ENCODE assay signal across 9 cellular contexts in the genomic region with DNA sequence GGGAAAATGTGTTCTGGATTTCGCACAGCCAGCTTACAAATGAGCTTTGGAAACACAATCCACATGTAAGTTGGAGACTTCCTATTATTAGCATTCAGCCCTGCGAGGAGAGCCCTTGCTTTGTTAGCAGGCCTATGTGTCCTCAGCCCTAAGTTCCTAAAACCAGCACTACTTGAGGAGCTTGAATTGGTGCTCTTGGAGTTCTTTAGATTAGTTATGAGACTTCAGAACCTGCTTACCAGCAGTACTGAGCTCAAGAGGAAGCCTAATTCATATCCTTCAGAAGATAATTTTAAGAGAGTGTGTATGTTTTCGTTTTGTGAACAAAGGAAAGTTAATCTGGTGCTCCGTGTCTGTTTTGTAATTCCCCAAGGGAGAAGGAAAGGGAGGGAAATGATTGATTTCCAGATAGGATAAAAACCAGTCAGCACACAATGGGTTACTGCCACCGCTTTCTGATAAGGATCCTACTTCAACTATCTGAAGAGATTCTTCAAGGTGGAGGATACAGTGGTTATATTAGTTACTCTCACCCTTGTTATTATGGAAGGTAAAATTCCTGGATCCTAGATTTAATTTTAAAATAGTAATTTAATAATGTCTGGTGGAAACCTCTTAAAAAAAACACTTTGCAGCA. TPM values are rescaled to one million over a fixed set of nuclear protein-coding genes. Genes with fewer than 3 reads are reported as not detected.
DNase-seq lines count a peak whose midpoint lies in the region; ATAC-seq and TF ChIP-seq lines count a peak whose summit lies in the region.
"Had no signal": no experiment of that assay in that cellular context is flagged by ENCODE, and none has a peak within 500 bp of the region (broad histone marks: within the 10 kb centered on the region; RNA-seq: fewer than 3 reads in every experiment).

No MANE protein-coding gene starts in this region.

- H2AK5ac ChIP-seq in trophoblast cell (ENCODE audit: low read length): no peak overlapping the region

- H3K9me3 Mint-ChIP-seq in CD4-positive, alpha-beta T cell: no peaks in the 10 kb centered on the region

- H2BK120ac ChIP-seq in trophoblast cell (ENCODE audit: insufficient read depth, low read length, poor library complexity): no peak overlapping the region

- H3K36me3 Mint-ChIP-seq in CD4-positive, alpha-beta T cell (ENCODE audit: low read depth): peaks cover 5% of the 10 kb centered on the region

- H3K4me1 ChIP-seq in fibroblast of lung (ENCODE audit: control insufficient read depth, extremely low read depth, insufficient read depth, low read length): peaks cover 23% of the 10 kb centered on the region
- H3K4me1 ChIP-seq in prostate gland (replicated peaks): peaks cover 9% of the 10 kb centered on the region
- peaks cover 13 to 14% of the 10 kb centered on the region in 2 experiments for H3K4me1 ChIP-seq in trophoblast cell (ENCODE audit: control insufficient read depth in 1 of 2, insufficient read depth in 2 of 2, low read length in 2 of 2)

- H3K4me3 ChIP-seq in fibroblast of lung (replicated peaks in 1 of 4; ENCODE audit: control extremely low read depth in 1 of 4, insufficient read depth in 1 of 4, low read depth in 3 of 4, low read length in 4 of 4): no peak overlapping the region
- no peak overlapping the region for H3K4me3 ChIP-seq in prostate gland
- no peak overlapping the region for H3K4me3 ChIP-seq in trophoblast cell (ENCODE audit: low read depth, low read length)

- no peak overlapping the region for H3K4ac ChIP-seq in trophoblast cell (ENCODE audit: low read depth, low read length)

- H3K4me2 ChIP-seq in fibroblast of lung (ENCODE audit: extremely low read depth, insufficient read depth, low read length) (peak overlapping the region; percentile 34), trophoblast cell (ENCODE audit: low read length) (no peak overlapping the region)

- ATAC-seq in CD4-positive, alpha-beta T cell (ENCODE audit: poor library complexity): no peak
- no peak for ATAC-seq in GM21737 (IDR thresholded peaks at IDR 0.05; ENCODE audit: unreplicated experiment)
- ATAC-seq in GM21529 (IDR thresholded peaks at IDR 0.05; ENCODE audit: unreplicated experiment): no peak

- H4K91ac ChIP-seq in trophoblast cell (ENCODE audit: low read depth, low read length): no peak overlapping the region

- H3K18ac ChIP-seq in trophoblast cell (ENCODE audit: low read length): no peak overlapping the region

- H3K27ac ChIP-seq in CD4-positive, alpha-beta T cell (ENCODE audit: low read depth, low read length): peak overlapping the region; percentile 44
- H3K27ac ChIP-seq in fibroblast of lung (ENCODE audit: insufficient read depth, low read length): peak overlapping the region; percentile 30
- H3K27ac ChIP-seq in prostate gland: peak overlapping the region; percentile 27 to 36
- H3K27ac ChIP-seq in trophoblast cell (ENCODE audit: low read depth, low read length): no peak overlapping the region

- peak overlapping the region; percentile 49 for H3K4me3 Mint-ChIP-seq in CD4-positive, alpha-beta T cell

- no peak for DNase-seq in CD4-positive, alpha-beta T cell
- DNase-seq in NCI-H69 (lab: John Stamatoyannopoulos, UW) (peak; percentile 53), fibroblast of lung (ENCODE audit: low read depth in 2 of 2) (no peak), prostate gland (ENCODE audit: low spot score) (no peak), SHP77 treated with DMSO at 0.1 percent for 48 hours (lab: John Stamatoyannopoulos, UW) (no peak), trophoblast cell (no peak)
- DNase-seq: NCI-H1694 had no signal

- H3K14ac ChIP-seq in trophoblast cell (ENCODE audit: low read length): no peak overlapping the region

- H3K9me3 ChIP-seq in CD4-positive, alpha-beta T cell (ENCODE audit: control insufficient read depth, low read length): no peaks in the 10 kb centered on the region
- no peaks in the 10 kb centered on the region for H3K9me3 ChIP-seq in fibroblast of lung (ENCODE audit: control insufficient read depth, insufficient read depth, low read depth, low read length)
- H3K9me3 ChIP-seq in prostate gland: no peaks in the 10 kb centered on the region
- H3K9me3 ChIP-seq in trophoblast cell (ENCODE audit: insufficient read depth, low read depth, low read length): no peaks in the 10 kb centered on the region

- intact Hi-C loops in CD4-positive, alpha-beta T cell (cut with DNase I, micrococcal nuclease): loop anchor here (5.0 to 10.0 kb wide), 5 partner anchors 33 to 1093 kb away; a partner anchor contains a TSS
- intact Hi-C loops in prostate gland (cut with DNase I): loop anchor here (5.0 to 10.0 kb wide), 5 partner anchors 33 to 796 kb away; a partner anchor contains a TSS

- TF ChIP-seq POLR2A in prostate gland (IDR thresholded peaks at IDR 0.05): no peak

- H3K9ac ChIP-seq in fibroblast of lung (ENCODE audit: insufficient read depth, low read length) (peak overlapping the region; percentile 16), trophoblast cell (ENCODE audit: low read length) (no peak overlapping the region)

- H2AFZ ChIP-seq in fibroblast of lung (ENCODE audit: low read length) (no peak overlapping the region), trophoblast cell (ENCODE audit: insufficient read depth, low read length, poor library complexity) (no peak overlapping the region)

- no peak overlapping the region for H3K23ac ChIP-seq in trophoblast cell (ENCODE audit: low read length)

- H2BK5ac ChIP-seq in trophoblast cell (ENCODE audit: low read depth, low read length, poor library complexity): no peak overlapping the region

- H4K8ac ChIP-seq in trophoblast cell (ENCODE audit: low read depth, low read length): no peak overlapping the region

- H3K36me3 ChIP-seq in fibroblast of lung (ENCODE audit: control insufficient read depth, insufficient read depth, low read length): no peaks in the 10 kb centered on the region
- H3K36me3 ChIP-seq in prostate gland: no peaks in the 10 kb centered on the region
- peaks cover 0 to 2% of the 10 kb centered on the region in 2 experiments for H3K36me3 ChIP-seq in trophoblast cell (ENCODE audit: control insufficient read depth in 1 of 2, insufficient read depth in 2 of 2, low read length in 2 of 2)

- H3K27me3 Mint-ChIP-seq in CD4-positive, alpha-beta T cell: no peaks in the 10 kb centered on the region

- POLR2A ChIA-PET in CD4-positive, alpha-beta T cell (lab: Charles Lee): interaction anchor here (0.8 to 4.5 kb wide), 9 partner anchors 7 to 1088 kb away, joined by 3 to 25 read pairs (median 4); a partner anchor contains a TSS

- no peak for TF ChIP-seq CTCF in CD4-positive, alpha-beta T cell (IDR thresholded peaks at IDR 0.05)
- no peak for TF ChIP-seq CTCF in fibroblast of lung (conservative IDR thresholded peaks at IDR 0.05 in 1 of 2, IDR thresholded peaks at IDR 0.05 in 1 of 2; ENCODE audit: low read depth in 1 of 2, low read length in 2 of 2)
- no peak for TF ChIP-seq CTCF in prostate gland (IDR thresholded peaks at IDR 0.05)

- 52% methylated on average over 5 of the region's 5 CpGs for WGBS in prostate gland
- no CpG with 5 or more reads among the region's 5 CpGs for WGBS in trophoblast cell (ENCODE audit: extremely low coverage, insufficient coverage, insufficient read length)

- H3K4me1 Mint-ChIP-seq in CD4-positive, alpha-beta T cell (ENCODE audit: low read depth): peaks cover 89% of the 10 kb centered on the region

- no peaks in the 10 kb centered on the region for H3K27me3 ChIP-seq in CD4-positive, alpha-beta T cell (ENCODE audit: control insufficient read depth, insufficient read depth, low read length)
- H3K27me3 ChIP-seq in fibroblast of lung (ENCODE audit: control insufficient read depth, insufficient read depth, low read length) (no peaks in the 10 kb centered on the region), prostate gland (replicated peaks; ENCODE audit: insufficient read depth) (no peaks in the 10 kb centered on the region), trophoblast cell (ENCODE audit: insufficient read depth, low read length) (no peaks in the 10 kb centered on the region)

- no peak overlapping the region for H2BK12ac ChIP-seq in trophoblast cell (ENCODE audit: low read length)

- H3K79me2 ChIP-seq in fibroblast of lung (ENCODE audit: control insufficient read depth, insufficient read depth, low read length) (peaks cover 24% of the 10 kb centered on the region), trophoblast cell (ENCODE audit: control insufficient read depth, insufficient read depth, low read length, poor library complexity) (peaks cover 8% of the 10 kb centered on the region)

- H4K12ac ChIP-seq in trophoblast cell (ENCODE audit: low read depth, low read length): no peak overlapping the region

- H3K79me1 ChIP-seq in trophoblast cell (ENCODE audit: low read length): peaks cover 3% of the 10 kb centered on the region

- CTCF ChIA-PET in CD4-positive, alpha-beta T cell (lab: Charles Lee): interaction anchor here (1.0 to 1.9 kb wide), 3 partner anchors 19 to 1004 kb away, joined by 3 to 5 read pairs (median 3); no protein-coding TSS in a partner anchor

- no peaks in the 10 kb centered on the region for H4K20me1 ChIP-seq in fibroblast of lung (ENCODE audit: control insufficient read depth, extremely low read depth, insufficient read depth, low read length)

- peak overlapping the region; percentile 82 for H3K27ac Mint-ChIP-seq in CD4-positive, alpha-beta T cell

RNA-seq across cellular contexts. Expression of a gene that starts 35.2 kb away (rescaled TPM):
- 100 to 1,000 TPM; 455 to 459 TPM for total RNA-seq in CD4-positive, alpha-beta T cell
- 25.2 and 36.3 TPM in 2 replicates for total RNA-seq in fibroblast of lung
- 10.9 and 17.7 TPM in 2 replicates for polyA plus RNA-seq in fibroblast of lung
- polyA plus RNA-seq in fibroblast of lung (2012): 13.1 and 23.3 TPM in 2 replicates
- polyA minus RNA-seq in fibroblast of lung (ENCODE audit: low replicate concordance): 61.5 and 102 TPM in 2 replicates
- total RNA-seq in prostate gland: 10 to 100 TPM; 71.6 to 81.2 TPM
- polyA plus RNA-seq in trophoblast cell (2013): 94.8 and 100 TPM in 2 replicates

Comparison
In these comparisons a context has a peak if more than half of its experiments do, and no peak if none do; other contexts are left out.
1. RNA of a gene that starts 35.2 kb away (total RNA-seq): 455 to 459 TPM in CD4-positive, alpha-beta T cell; 71.6 to 81.2 TPM in prostate gland and 25.2 to 36.3 TPM in fibroblast of lung; every median in the first group is over 4 times any median in the second.